ENCODE assay signal across 9 cellular contexts in the genomic region with DNA sequence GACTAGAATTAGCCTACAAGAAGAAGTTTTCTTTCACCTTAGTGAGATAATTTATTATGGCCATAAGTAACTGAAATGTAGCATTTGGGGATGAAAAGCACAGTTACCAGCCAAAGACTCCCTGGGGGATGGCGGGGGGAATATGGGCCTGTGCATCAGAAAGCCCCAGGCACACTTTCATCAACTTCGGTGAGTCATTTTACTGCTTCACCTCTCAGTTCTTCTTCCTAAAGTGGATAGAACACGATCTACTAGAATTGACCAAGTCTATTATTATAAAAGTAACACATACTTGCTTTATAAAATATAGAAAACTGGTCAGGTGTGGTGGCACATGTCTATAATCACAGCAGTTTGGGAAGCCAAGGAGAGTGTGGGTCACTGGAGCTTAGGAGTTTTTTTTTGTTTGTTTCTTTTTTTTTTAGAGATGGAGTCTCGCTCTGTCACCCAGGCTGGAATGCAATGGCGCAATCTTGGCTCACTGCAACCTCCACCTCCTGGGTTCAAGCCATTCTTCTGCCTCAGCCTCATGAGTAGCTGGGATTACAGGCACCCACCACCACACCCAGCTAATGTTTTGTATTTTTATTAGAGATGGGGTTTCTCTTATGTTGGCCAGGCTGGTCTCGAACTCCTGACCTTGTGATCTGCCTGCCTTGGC.
DNase-seq lines count a peak whose midpoint lies in the region; ATAC-seq, FAIRE-seq and TF ChIP-seq lines count a peak whose summit lies in the region.
"Had no signal": no experiment of that assay in that cellular context is flagged by ENCODE, and none has a peak within 500 bp of the region (broad histone marks: within the 10 kb centered on the region; RNA-seq: fewer than 3 reads in every experiment).

No MANE protein-coding gene starts in this region.

- H3K4me2 ChIP-seq in OCI-LY7 (ENCODE audit: low read length): no peak overlapping the region

- no peak overlapping the region for H3K4me3 ChIP-seq in OCI-LY7 (ENCODE audit: low read depth, low read length, poor library complexity, severe bottlenecking)

- H3K36me3 ChIP-seq in OCI-LY7 (ENCODE audit: insufficient read depth, low read length): no peaks in the 10 kb centered on the region

- no peaks in the 10 kb centered on the region for H3K79me2 ChIP-seq in OCI-LY7 (ENCODE audit: insufficient read depth, low read depth, low read length)

- peaks cover 13% of the 10 kb centered on the region for H3K4me1 ChIP-seq in OCI-LY7 (ENCODE audit: insufficient read depth, low read length, poor library complexity, severe bottlenecking)

- H2AFZ ChIP-seq in OCI-LY7 (ENCODE audit: low read length): peak overlapping the region; percentile 10; the same call in 1 of the 2 replicates

- H3K9me3 ChIP-seq in OCI-LY7 (ENCODE audit: low read length): no peaks in the 10 kb centered on the region

- CTCF ChIA-PET in OCI-LY7 (lab: Charles Lee; ENCODE audit: unreplicated experiment): no interaction called here
- CTCF ChIA-PET in activated CD4-positive, alpha-beta T cell treated with anti-CD3 and anti-CD28 coated beads for 36 hours (lab: Charles Lee): interaction anchor here (0.6 kb wide), 1 partner anchor 363 kb away, joined by 4 read pairs; no protein-coding TSS in a partner anchor

- peak; percentile 33 for ATAC-seq in HG02759 (IDR thresholded peaks at IDR 0.05; ENCODE audit: unreplicated experiment)
- ATAC-seq in activated CD4-positive, alpha-beta T cell treated with anti-CD3 and anti-CD28 coated beads for 36 hours: no peak
- no peak for ATAC-seq in GM21723 (IDR thresholded peaks at IDR 0.05; ENCODE audit: unreplicated experiment)

- intact Hi-C loops in OCI-LY7 (cut with micrococcal nuclease; ENCODE audit: unreplicated experiment): loop anchor here (10.0 kb wide), 2 partner anchors 364 to 574 kb away; no protein-coding TSS in a partner anchor
- intact Hi-C loops in activated CD4-positive, alpha-beta T cell treated with anti-CD3 and anti-CD28 coated beads for 36 hours (cut with DNase I, micrococcal nuclease): no loop called here

- no TSS peak for BruUV-seq in OCI-LY7 (replicated peaks; lab: Mats Ljungman, UMichigan)

- H3K27me3 Mint-ChIP-seq in activated CD4-positive, alpha-beta T cell treated with anti-CD3 and anti-CD28 coated beads for 36 hours: no peaks in the 10 kb centered on the region

- H3K4me1 Mint-ChIP-seq in activated CD4-positive, alpha-beta T cell treated with anti-CD3 and anti-CD28 coated beads for 36 hours: no peaks in the 10 kb centered on the region

- H3K27ac Mint-ChIP-seq in activated CD4-positive, alpha-beta T cell treated with anti-CD3 and anti-CD28 coated beads for 36 hours: no peak overlapping the region

- H3K36me3 Mint-ChIP-seq in activated CD4-positive, alpha-beta T cell treated with anti-CD3 and anti-CD28 coated beads for 36 hours (ENCODE audit: low read depth): peaks cover 3% of the 10 kb centered on the region

- POLR2A ChIA-PET in OCI-LY7 (lab: Charles Lee): no interaction called here
- POLR2A ChIA-PET in activated CD4-positive, alpha-beta T cell treated with anti-CD3 and anti-CD28 coated beads for 36 hours (lab: Charles Lee): no interaction called here

- FAIRE-seq in frontal cortex (lab: Jason Lieb, UNC): no peak

- DNase-seq in GM04503 (ENCODE audit: low read depth) (peak; percentile 53), OCI-LY7 (ENCODE audit: low spot score) (no peak), islet precursor cell (peak; percentile 52), frontal cortex (ENCODE audit: low spot score in 2 of 2) (no peak), G401 (ENCODE audit: low spot score) (no peak)
- no peak for DNase-seq in activated CD4-positive, alpha-beta T cell treated with anti-CD3 and anti-CD28 coated beads for 36 hours
- DNase-seq: DMS53 had no signal

- no peak for TF ChIP-seq CTCF in OCI-LY7 (conservative IDR thresholded peaks at IDR 0.05; ENCODE audit: low read length)

- H4K20me1 ChIP-seq in OCI-LY7 (ENCODE audit: insufficient read depth, low read length): no peaks in the 10 kb centered on the region

- H3K4me3 Mint-ChIP-seq in activated CD4-positive, alpha-beta T cell treated with anti-CD3 and anti-CD28 coated beads for 36 hours: no peak overlapping the region

- no peaks in the 10 kb centered on the region for H3K9me2 ChIP-seq in OCI-LY7 (ENCODE audit: insufficient read depth, low read length)

- in situ Hi-C loops in G401 (cut with HindIII; ENCODE audit: low sequenced_read_pairs): no loop called here

- H3K9me3 Mint-ChIP-seq in activated CD4-positive, alpha-beta T cell treated with anti-CD3 and anti-CD28 coated beads for 36 hours (ENCODE audit: low read depth): no peaks in the 10 kb centered on the region

- H3K27ac ChIP-seq in OCI-LY7 (ENCODE audit: low read depth, low read length, poor library complexity, severe bottlenecking): peak overlapping the region; percentile 43

Comparison
In these comparisons a context has a peak if more than half of its experiments do, and no peak if none do; other contexts are left out.
1. DNase-seq: peak in GM04503 (single experiment) and islet precursor cell (single experiment); none in OCI-LY7 (single experiment), activated CD4-positive, alpha-beta T cell treated with anti-CD3 and anti-CD28 coated beads for 36 hours (single experiment), frontal cortex (0 of 2) and G401 (single experiment).